Comparison of ENCODE assay signal across 8 cellular contexts in genomic region chr1:226111109-226111864, GRCh38. TPM values are rescaled to one million over a fixed set of nuclear protein-coding genes. Genes with fewer than 3 reads are reported as not detected.
DNase-seq lines count a peak whose midpoint lies in the region; TF ChIP-seq lines count a peak whose summit lies in the region.

No MANE protein-coding gene starts in this region.

- H4K20me1 ChIP-seq in SU-DHL-6 (ENCODE audit: low read depth, low read length) = no peaks in the 10 kb centered on the region

- intact Hi-C loops in spleen (cut with DNase I; ENCODE audit: low total_unique reads) = no loop called here

- H3K4me3 ChIP-seq in SU-DHL-6 (ENCODE audit: insufficient read depth, low read length, poor library complexity, severe bottlenecking) (peak overlapping the region; percentile 68), spleen (peak overlapping the region; percentile 54 to 85 (median 64))

- TF ChIP-seq CTCF in SU-DHL-6 (IDR thresholded peaks at IDR 0.05; ENCODE audit: insufficient read depth, low read length, poor library complexity, severe bottlenecking) = no peak
- TF ChIP-seq CTCF in spleen (IDR thresholded peaks at IDR 0.05 in 8 of 11, conservative IDR thresholded peaks at IDR 0.05 in 3 of 11) = no peak

- H3K27ac ChIP-seq in SU-DHL-6 (ENCODE audit: low read depth, low read length) = peak overlapping the region; percentile 72
- peak overlapping the region; percentile 95 to 99 (median 96) for H3K27ac ChIP-seq in spleen

- H3K36me3 ChIP-seq in SU-DHL-6 (ENCODE audit: low read length) (no peaks in the 10 kb centered on the region), spleen (no peaks in the 10 kb centered on the region)

- H2AFZ ChIP-seq in SU-DHL-6 (ENCODE audit: low read depth, low read length, severe bottlenecking) = peak overlapping the region; percentile 72

- TF ChIP-seq POLR2A in spleen (IDR thresholded peaks at IDR 0.05) = no peak

- no peaks in the 10 kb centered on the region for H3K9me3 ChIP-seq in SU-DHL-6 (ENCODE audit: insufficient read depth, low read length)
- H3K9me3 ChIP-seq in spleen = no peaks in the 10 kb centered on the region

- H3K4me2 ChIP-seq in SU-DHL-6 (ENCODE audit: low read depth, low read length, poor library complexity, severe bottlenecking) = peak overlapping the region; percentile 79

- H3K9ac ChIP-seq in SU-DHL-6 (ENCODE audit: low read length) = peak overlapping the region; percentile 67

- DNase-seq in DMS153 (lab: John Stamatoyannopoulos, UW) (peak; percentile 61), DMS153 treated with DMSO at 0.1 percent for 48 hours (lab: John Stamatoyannopoulos, UW; ENCODE audit: unreplicated experiment) (no peak), germinal center (ENCODE audit: low spot score) (peak; percentile 70), spleen (no peak), middle frontal gyrus (ENCODE audit: extremely low spot score, low spot score) (no peak), amniotic stem cell (lab: John Stamatoyannopoulos, UW) (no peak)
- DNase-seq in activated CD8-positive, alpha-beta memory T cell treated with anti-CD3 and anti-CD28 coated beads, Interleukin-2, amount 50 U/mL, for 48 hours = no peak

- peaks cover 17 to 58% (median 35%) of the 10 kb centered on the region in 6 donors for H3K4me1 ChIP-seq in spleen

- H3K27me3 ChIP-seq in SU-DHL-6 (ENCODE audit: low read length) (no peaks in the 10 kb centered on the region), spleen (replicated peaks in 1 of 7) (no peaks in the 10 kb centered on the region)

- peaks cover 25% of the 10 kb centered on the region for H3F3A ChIP-seq in SU-DHL-6 (ENCODE audit: insufficient read depth)

- no peaks in the 10 kb centered on the region for H3K79me2 ChIP-seq in SU-DHL-6 (ENCODE audit: insufficient read depth, low read length)

- no peaks in the 10 kb centered on the region for H3K9me2 ChIP-seq in SU-DHL-6 (replicated peaks; ENCODE audit: insufficient read depth, low read length)

- 41 to 53% (median 47%) methylated on average over 11 of the region's 11 CpGs for WGBS in spleen, 5 donors

RNA-seq across cellular contexts. Expression of gene H3-3A, which starts 48.8 kb away (rescaled TPM):
- 100 to 1,000 TPM; 362 to 685 (median 490) TPM for total RNA-seq in spleen
- 1,000 to 10,000 TPM in 1 of 3 donors, 100 to 1,000 TPM in 2; 837 to 1,089 (median 864) TPM for polyA plus RNA-seq in spleen

Comparison
In these comparisons a context has a peak if more than half of its experiments do, and no peak if none do; other contexts are left out.
1. DNase-seq: peak in DMS153 (single experiment) and germinal center (single experiment); none in DMS153 treated with DMSO at 0.1 percent for 48 hours (single experiment), spleen (single experiment), middle frontal gyrus (single experiment), activated CD8-positive, alpha-beta memory T cell treated with anti-CD3 and anti-CD28 coated beads, Interleukin-2, amount 50 U/mL, for 48 hours (single experiment) and amniotic stem cell (single experiment).